14 cellular contexts compared by ENCODE assay signal in the genomic region with DNA sequence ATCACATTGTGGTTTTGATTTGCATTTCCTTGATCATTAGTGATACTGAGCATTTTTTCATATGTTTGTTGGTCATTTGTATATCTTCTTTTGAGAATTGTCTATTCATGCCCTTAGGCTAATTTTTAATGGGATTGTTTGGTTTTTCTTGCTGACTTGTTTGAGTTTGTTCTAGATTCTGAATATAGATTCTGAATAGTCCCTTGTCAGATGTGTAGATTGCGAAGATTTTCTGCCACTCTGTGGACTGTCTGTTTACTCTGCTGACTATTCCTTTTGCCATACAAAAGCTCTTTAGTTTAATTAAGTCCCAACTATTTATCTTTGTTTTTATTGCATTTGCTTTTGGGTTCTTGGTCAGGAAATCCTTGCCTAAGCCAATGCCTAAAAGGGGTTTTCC. TPM values are rescaled to one million over a fixed set of nuclear protein-coding genes. Genes with fewer than 3 reads are reported as not detected.
"Had no signal": no experiment of that assay in that cellular context is flagged by ENCODE, and none has a peak within 500 bp of the region (broad histone marks: within the 10 kb centered on the region; RNA-seq: fewer than 3 reads in every experiment).

No MANE protein-coding gene starts in this region.

RNA-seq across cellular contexts. Expression of gene TMCO5A, which starts 26.3 kb away (rescaled TPM):
- total RNA-seq: activated B cell treated with CpG ODN at 0.5 μM for 24 hours; activated CD4-positive, alpha-beta memory T cell treated with anti-CD3 and anti-CD28 coated beads for 36 hours; activated CD4-positive, alpha-beta memory T cell treated with anti-CD3 and anti-CD28 coated beads, Interleukin-2, amount 10 ng/mL, durations not matched to agents 7 days and 5 days; activated CD4-positive, alpha-beta T cell treated with anti-CD3 and anti-CD28 coated beads for 36 hours; activated CD4-positive, alpha-beta T cell treated with anti-CD3 and anti-CD28 coated beads, Interleukin-2, amount 10 ng/mL, durations not matched to agents 24 days and 14 days; activated CD4-positive, alpha-beta T cell treated with anti-CD3 and anti-CD28 coated beads, Interleukin-2, amount 10 ng/mL, durations not matched to agents 7 days and 5 days; activated CD8-positive, alpha-beta memory T cell treated with anti-CD3 and anti-CD28 coated beads for 36 hours; activated CD8-positive, alpha-beta memory T cell treated with anti-CD3 and anti-CD28 coated beads, Interleukin-2, amount 10 ng/mL, durations not matched to agents 7 days and 5 days; activated CD8-positive, alpha-beta T cell treated with anti-CD3 and anti-CD28 coated beads for 36 hours; activated CD8-positive, alpha-beta T cell treated with anti-CD3 and anti-CD28 coated beads, Interleukin-2, amount 10 ng/mL, durations not matched to agents 7 days and 5 days; T-helper 1 cell treated with Interleukin-12 subunit alpha and Interleukin-12 subunit beta and Interleukin-4 antibody, amounts not matched to agents 30 ng/mL and 1 ng/mL, for 36 hours; T-helper 17 cell; T-helper 2 cell treated with Interferon-gamma antibody and Interleukin-4, amounts not matched to agents 100 ng/mL and 5 ng/mL, for 36 hours; WTC11 had no signal
